8 cellular contexts compared by ENCODE assay signal in genomic region chr6:119110601-119111548, GRCh38. TPM values are rescaled to one million over a fixed set of nuclear protein-coding genes. Genes with fewer than 3 reads are reported as not detected.
DNase-seq lines count a peak whose midpoint lies in the region; ATAC-seq and TF ChIP-seq lines count a peak whose summit lies in the region.

No MANE protein-coding gene starts in this region.

- H3K79me2 ChIP-seq in OCI-LY7 (ENCODE audit: insufficient read depth, low read depth, low read length) = no peaks in the 10 kb centered on the region

- BruUV-seq in OCI-LY7 (replicated peaks; lab: Mats Ljungman, UMichigan) = no TSS peak

- TF ChIP-seq CTCF in HL-60 (IDR thresholded peaks at IDR 0.05; ENCODE audit: insufficient read depth, low read length) = peak; percentile 5
- TF ChIP-seq CTCF in OCI-LY7 (conservative IDR thresholded peaks at IDR 0.05; ENCODE audit: low read length) = peak; percentile 80
- TF ChIP-seq CTCF in left ventricle myocardium inferior (IDR thresholded peaks at IDR 0.05; ENCODE audit: borderline replicate concordance) = peak; percentile 72
- peak; percentile 31 to 61 (median 56) for TF ChIP-seq CTCF in sigmoid colon (IDR thresholded peaks at IDR 0.05)

- ATAC-seq in GM19468 (IDR thresholded peaks at IDR 0.05; ENCODE audit: extremely low read depth, unreplicated experiment) = peak; percentile 62

- no peak for TF ChIP-seq EP300 in sigmoid colon (IDR thresholded peaks at IDR 0.05)

- no peaks in the 10 kb centered on the region for H4K20me1 ChIP-seq in OCI-LY7 (ENCODE audit: insufficient read depth, low read length)

- no peak overlapping the region for H3K4me3 ChIP-seq in HL-60 (replicated peaks; ENCODE audit: insufficient read depth, low read length)
- no peak overlapping the region for H3K4me3 ChIP-seq in OCI-LY7 (ENCODE audit: low read depth, low read length, poor library complexity, severe bottlenecking)
- no peak overlapping the region for H3K4me3 ChIP-seq in adipocyte (ENCODE audit: low read length)
- no peak overlapping the region for H3K4me3 ChIP-seq in left ventricle myocardium inferior
- H3K4me3 ChIP-seq in sigmoid colon = no peak overlapping the region

- H3K9me3 ChIP-seq in OCI-LY7 (ENCODE audit: low read length) (no peaks in the 10 kb centered on the region), adipocyte (ENCODE audit: control insufficient read depth, low read length) (no peaks in the 10 kb centered on the region), left ventricle myocardium inferior (replicated peaks) (no peaks in the 10 kb centered on the region), sigmoid colon (no peaks in the 10 kb centered on the region)

- H3K4me1 ChIP-seq in OCI-LY7 (ENCODE audit: insufficient read depth, low read length, poor library complexity, severe bottlenecking) = no peaks in the 10 kb centered on the region
- peaks cover 11% of the 10 kb centered on the region for H3K4me1 ChIP-seq in adipocyte (ENCODE audit: control insufficient read depth, insufficient read depth, low read length)
- H3K4me1 ChIP-seq in left ventricle myocardium inferior = peaks cover 11% of the 10 kb centered on the region
- H3K4me1 ChIP-seq in sigmoid colon = peaks cover 0 to 13% (median 2%) of the 10 kb centered on the region in 4 donors

- H3K9ac ChIP-seq in adipocyte (ENCODE audit: low read length) = no peak overlapping the region

- H3K27me3 ChIP-seq in HL-60 (ENCODE audit: insufficient read depth, poor library complexity, severe bottlenecking) (no peaks in the 10 kb centered on the region), adipocyte (replicated peaks; ENCODE audit: control insufficient read depth, insufficient read depth, low read length) (no peaks in the 10 kb centered on the region), left ventricle myocardium inferior (ENCODE audit: low read depth) (no peaks in the 10 kb centered on the region), sigmoid colon (no peaks in the 10 kb centered on the region)

- CTCF ChIA-PET in OCI-LY7 (lab: Charles Lee; ENCODE audit: unreplicated experiment) = interaction anchor here (0.6 to 1.1 kb wide), 2 partner anchors 12 to 88 kb away, joined by 3 to 4 read pairs; no protein-coding TSS in a partner anchor

- 36 to 46% methylated on average over 8 of the region's 8 CpGs for WGBS in sigmoid colon, 2 donors

- DNase-seq in ELF-1 (ENCODE audit: low read depth, low spot score) (peak; percentile 20), HL-60 (ENCODE audit: low read depth in 1 of 2, low spot score in 1 of 2) (peak; percentile 17 to 36), OCI-LY7 (ENCODE audit: low spot score) (peak; percentile 54), adipocyte (ENCODE audit: low read depth) (peak; percentile 80), left ventricle myocardium inferior (no peak), sigmoid colon (no peak), 8988T (no peak)

- POLR2A ChIA-PET in OCI-LY7 (lab: Charles Lee) = interaction anchor here (1.1 to 1.2 kb wide), 2 partner anchors 11 to 17 kb away, joined by 4 read pairs; no protein-coding TSS in a partner anchor

- H2AFZ ChIP-seq in OCI-LY7 (ENCODE audit: low read length) = peak overlapping the region; percentile 40; the same call in 1 of the 2 replicates

- no peaks in the 10 kb centered on the region for H3K9me2 ChIP-seq in OCI-LY7 (ENCODE audit: insufficient read depth, low read length)

- intact Hi-C loops in OCI-LY7 (cut with micrococcal nuclease; ENCODE audit: unreplicated experiment) (loop anchor here (2.0 to 5.0 kb wide), 4 partner anchors 142 to 544 kb away; partner anchors contain the start of gene ASF1A), left ventricle myocardium inferior (cut with micrococcal nuclease) (loop anchor here (5.0 kb wide), 1 partner anchor 144 kb away; no protein-coding TSS in a partner anchor), sigmoid colon (cut with DNase I) (loop anchor here (2.0 kb wide), 2 partner anchors 32 to 142 kb away; partner anchors contain the start of gene FAM184A)

- no peak overlapping the region for H3K4me2 ChIP-seq in OCI-LY7 (ENCODE audit: low read length)

- no peak for TF ChIP-seq POLR2A in sigmoid colon (IDR thresholded peaks at IDR 0.05)

- no peaks in the 10 kb centered on the region for H3K36me3 ChIP-seq in OCI-LY7 (ENCODE audit: insufficient read depth, low read length)
- H3K36me3 ChIP-seq in adipocyte (ENCODE audit: control insufficient read depth, insufficient read depth, low read length, severe bottlenecking) = no peaks in the 10 kb centered on the region
- no peaks in the 10 kb centered on the region for H3K36me3 ChIP-seq in left ventricle myocardium inferior
- no peaks in the 10 kb centered on the region for H3K36me3 ChIP-seq in sigmoid colon

- H3K27ac ChIP-seq in HL-60 (replicated peaks) = no peak overlapping the region
- no peak overlapping the region for H3K27ac ChIP-seq in OCI-LY7 (ENCODE audit: low read depth, low read length, poor library complexity, severe bottlenecking)
- no peak overlapping the region for H3K27ac ChIP-seq in left ventricle myocardium inferior (replicated peaks)
- no peak overlapping the region for H3K27ac ChIP-seq in sigmoid colon

RNA-seq across cellular contexts. Expression of gene FAM184A, which starts 32.4 kb away (rescaled TPM):
- total RNA-seq in OCI-LY7 (2014; rRNA removed; shearing (Covaris generic)) = not detected in 2 replicates
- total RNA-seq in OCI-LY7 (2022) = not detected in 2 replicates
- total RNA-seq in left ventricle myocardium inferior = 0.93 TPM
- 1 to 10 TPM; 3.9 to 8.7 (median 5.3) TPM for total RNA-seq in sigmoid colon
- polyA plus RNA-seq in sigmoid colon = 1 to 10 TPM in 1 of 3 donors, under 1 TPM in 2; 0.60 to 1.5 (median 0.92) TPM

Comparison
In these comparisons a context has a peak if more than half of its experiments do, and no peak if none do; other contexts are left out.
1. DNase-seq: peak in ELF-1 (single experiment), HL-60 (2 of 2), OCI-LY7 (single experiment) and adipocyte (single experiment); none in left ventricle myocardium inferior (single experiment), sigmoid colon (single experiment) and 8988T (single experiment).
2. CTCF ChIP-seq: peak in every context shown above with its lines; median percentile 80 in OCI-LY7; 72 in left ventricle myocardium inferior; 56 in sigmoid colon; 5 in HL-60.